ENCODE assay signal across 8 cellular contexts in the genomic region with DNA sequence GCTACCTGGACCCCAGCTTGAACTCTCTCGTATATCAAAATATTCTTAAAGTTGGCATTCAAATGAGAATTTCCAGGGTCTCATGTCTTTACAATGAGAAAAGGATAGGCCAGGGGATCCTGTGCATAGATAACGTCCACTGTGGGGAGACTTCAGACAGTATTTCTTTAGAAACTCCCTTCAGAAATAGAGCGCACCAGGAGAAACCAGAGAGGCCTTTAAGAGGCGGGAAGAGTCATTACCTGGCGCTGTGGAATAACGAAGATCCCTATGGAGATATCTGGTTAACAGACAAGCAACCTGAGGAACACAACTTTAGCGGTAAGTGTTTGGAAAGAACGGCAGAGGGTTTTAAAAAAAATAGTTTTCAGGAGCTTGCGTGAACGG. TPM values are rescaled to one million over a fixed set of nuclear protein-coding genes. Genes with fewer than 3 reads are reported as not detected.
DNase-seq lines count a peak whose midpoint lies in the region; ATAC-seq, FAIRE-seq and TF ChIP-seq lines count a peak whose summit lies in the region.

No MANE protein-coding gene starts in this region.

- H3K27ac Mint-ChIP-seq in T-helper 1 cell treated with Interleukin-12 subunit alpha and Interleukin-12 subunit beta and Interleukin-4 antibody, amounts not matched to agents 30 μg/mL and 1 μg/mL, for 36 hours, result peak overlapping the region; percentile 88

- H3K4me3 ChIP-seq in fibroblast of the aortic adventitia (ENCODE audit: low read depth, low read length) (peak overlapping the region; percentile 69), ovary (peak overlapping the region; percentile 45)

- H3K4me3 Mint-ChIP-seq in T-helper 1 cell treated with Interleukin-12 subunit alpha and Interleukin-12 subunit beta and Interleukin-4 antibody, amounts not matched to agents 30 μg/mL and 1 μg/mL, for 36 hours, result peak overlapping the region; percentile 90

- peak; percentile 20 for ATAC-seq in HG02763 (IDR thresholded peaks at IDR 0.05; ENCODE audit: unreplicated experiment)

- no peaks in the 10 kb centered on the region for H3K27me3 Mint-ChIP-seq in T-helper 1 cell treated with Interleukin-12 subunit alpha and Interleukin-12 subunit beta and Interleukin-4 antibody, amounts not matched to agents 30 μg/mL and 1 μg/mL, for 36 hours (ENCODE audit: low read depth)

- WGBS in ovary, 3 donors, result 24 to 32% (median 29%) methylated on average over 10 of the region's 10 CpGs

- intact Hi-C loops in ovary (cut with DNase I), result no loop called here

- TF ChIP-seq CTCF in fibroblast of the aortic adventitia (IDR thresholded peaks at IDR 0.05; ENCODE audit: insufficient read depth, low read length) (no peak), ovary (IDR thresholded peaks at IDR 0.05) (no peak)

- H3K9me3 ChIP-seq in ovary, result no peaks in the 10 kb centered on the region

- no peaks in the 10 kb centered on the region for H3K9me3 Mint-ChIP-seq in T-helper 1 cell treated with Interleukin-12 subunit alpha and Interleukin-12 subunit beta and Interleukin-4 antibody, amounts not matched to agents 30 μg/mL and 1 μg/mL, for 36 hours

- H3K36me3 ChIP-seq in ovary, result no peaks in the 10 kb centered on the region

- DNase-seq in T-helper 1 cell (no peak), RCC 7860 (ENCODE audit: low spot score) (peak; percentile 42), fibroblast of the aortic adventitia (ENCODE audit: low read depth) (no peak), ovary (no peak), NAMALWA (ENCODE audit: low spot score) (no peak), NCI-H345 treated with DMSO at 0.1 percent for 48 hours (lab: John Stamatoyannopoulos, UW; ENCODE audit: unreplicated experiment) (no peak)

- H3K27ac ChIP-seq in ovary, result no peak overlapping the region

- no peaks in the 10 kb centered on the region for H3K36me3 Mint-ChIP-seq in T-helper 1 cell treated with Interleukin-12 subunit alpha and Interleukin-12 subunit beta and Interleukin-4 antibody, amounts not matched to agents 30 μg/mL and 1 μg/mL, for 36 hours (ENCODE audit: low read depth)

- TF ChIP-seq POLR2A in ovary (IDR thresholded peaks at IDR 0.05), result no peak

- peak; percentile 71 for FAIRE-seq in RCC 7860 (lab: Jason Lieb, UNC)

- no peak for TF ChIP-seq EP300 in ovary (IDR thresholded peaks at IDR 0.05)

- H3K4me1 ChIP-seq in ovary (ENCODE audit: insufficient read depth), result no peaks in the 10 kb centered on the region

- H3K27me3 ChIP-seq in ovary, result no peaks in the 10 kb centered on the region

- peaks cover 17% of the 10 kb centered on the region for H3K4me1 Mint-ChIP-seq in T-helper 1 cell treated with Interleukin-12 subunit alpha and Interleukin-12 subunit beta and Interleukin-4 antibody, amounts not matched to agents 30 μg/mL and 1 μg/mL, for 36 hours (ENCODE audit: low read depth)

RNA-seq across cellular contexts. Expression of a gene that starts 0.6 kb away (rescaled TPM):
- 7.5 and 18.8 TPM in 2 replicates for total RNA-seq in fibroblast of the aortic adventitia (ENCODE audit: low replicate concordance)
- 10 to 100 TPM in 3 of 7 donors, 1 to 10 TPM in 4; 6.8 to 20.9 (median 9.5) TPM for total RNA-seq in ovary
- polyA plus RNA-seq in ovary, result 1 to 10 TPM; 4.2 to 7.1 TPM
